In the genomic region with DNA sequence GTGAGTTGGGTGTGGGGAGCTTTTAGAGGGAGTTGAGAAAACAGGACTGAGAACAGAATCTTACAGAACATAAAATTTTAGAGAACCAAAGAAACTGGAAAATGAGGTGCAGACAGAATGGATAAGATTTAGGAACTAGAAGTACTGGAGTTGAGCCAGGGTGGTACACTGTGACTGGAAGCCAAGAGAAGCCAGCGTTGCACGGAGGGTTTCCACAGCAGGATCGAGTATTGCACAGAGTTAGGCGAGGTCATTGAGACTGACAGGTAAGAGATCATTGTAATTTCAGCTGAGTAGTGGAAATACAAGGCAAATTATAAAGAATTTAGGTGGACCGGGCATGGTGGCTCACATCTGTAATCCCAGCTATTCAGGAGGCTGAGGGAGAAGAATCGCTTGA, we compare ENCODE assay signal across 28 cellular contexts. TPM values are rescaled to one million over a fixed set of nuclear protein-coding genes. Genes with fewer than 3 reads are reported as not detected.
"Had no signal": no experiment of that assay in that cellular context is flagged by ENCODE, and none has a peak within 500 bp of the region (broad histone marks: within the 10 kb centered on the region; RNA-seq: fewer than 3 reads in every experiment).

No MANE protein-coding gene starts in this region.

- ATAC-seq: HepG2, Right ventricle myocardium inferior had no signal

- H3K4me2 ChIP-seq: PC-9 had no signal

- H2AFZ ChIP-seq: PC-9 had no signal

- H3K27ac ChIP-seq: PC-9, Peyer's patch, SJSA1, SK-N-MC had no signal

- H3K4me3 ChIP-seq: MG63, PC-9, Peyer's patch, SJSA1, SK-N-MC had no signal

- DNase-seq: IMR-90; Karpas-422; KG1; MG63; NCI-H1092; NCI-H1105 treated with DMSO at 0.1 percent for 48 hours; NCI-H1417 treated with DMSO at 0.1 percent for 48 hours; NCI-H146; NCI-H1694 treated with DMSO at 0.1 percent for 48 hours; NCI-H1930; NCI-H2081; NCI-H2107; NCI-H2227 treated with DMSO at 0.1 percent for 48 hours; NCI-H524; NCI-H526 treated with DMSO at 0.1 percent for 48 hours; NCI-H748 treated with DMSO at 0.1 percent for 48 hours; NK-92 treated with Interleukin-12 subunit alpha and Interleukin-12 subunit beta, amount 100 ng/mL, for 24 hours; PC-9; Peyer's patch; SIG-M5 had no signal

- H3K9me3 ChIP-seq: MG63, Peyer's patch, SJSA1 had no signal

- FAIRE-seq: HepG2 had no signal

- H3K36me3 ChIP-seq: MG63, Peyer's patch, SJSA1 had no signal

- H3K4me1 ChIP-seq: SJSA1 had no signal

- H3K27me3 ChIP-seq: Peyer's patch had no signal

RNA-seq across cellular contexts. Expression of a gene that starts 6.6 kb away (rescaled TPM):
- total RNA-seq: HepG2, HT1080, IMR-90, NCI-H460, RPMI7951, SJSA1 had no signal
- polyA plus RNA-seq: HepG2, IMR-90 had no signal

RNA-seq across cellular contexts. Expression of a gene that starts 41.8 kb away (rescaled TPM):
- total RNA-seq: HepG2, HT1080, IMR-90, NCI-H460, OCI-LY7, PC-9, Peyer's patch, Right ventricle myocardium inferior, RPMI7951, SJSA1 had no signal
- polyA plus RNA-seq: IMR-90 had no signal

RNA-seq across cellular contexts. Expression of a gene that starts 45.9 kb away (rescaled TPM):
- total RNA-seq: HepG2, HT1080, IMR-90, NCI-H460, OCI-LY7, PC-9, Peyer's patch, Right ventricle myocardium inferior, RPMI7951, SJSA1 had no signal
- polyA plus RNA-seq: IMR-90 had no signal
